ENCODE assay signal across 20 cellular contexts in genomic region chr18:12397254-12397653, GRCh38.
"Had no signal": no experiment of that assay in that cellular context is flagged by ENCODE, and none has a peak within 500 bp of the region (broad histone marks: within the 10 kb centered on the region; RNA-seq: fewer than 3 reads in every experiment).

No MANE protein-coding gene starts in this region.

- H3K4me1 Mint-ChIP-seq: naive B cell; nephron; stimulated activated naive B cell treated with anti-CD40 and anti-IgM and Interleukin-4, amounts not matched to agents 10 μg/mL and 1 μg/mL and 100 μg/mL, for 72 hours had no signal

- H3K4me1 ChIP-seq: uterus had no signal

- H3K36me3 Mint-ChIP-seq: naive B cell; stimulated activated naive B cell treated with anti-CD40 and anti-IgM and Interleukin-4, amounts not matched to agents 10 μg/mL and 1 μg/mL and 100 μg/mL, for 72 hours had no signal

- H3K9me3 ChIP-seq: neutrophil, uterus had no signal

- DNase-seq: dorsolateral prefrontal cortex; effector CD8-positive, alpha-beta T cell; foreskin melanocyte; head of caudate nucleus; kidney; left cardiac atrium; left ventricle myocardium superior; mesenchymal stem cell; naive B cell; stimulated activated CD4-positive, alpha-beta T cell treated with anti-CD3 and anti-CD28 coated beads, Interleukin-15, amount 100 ng/mL, for 24 hours; stimulated activated CD4-positive, alpha-beta T cell treated with anti-CD3 and anti-CD28 coated beads, Interleukin-1b, Interleukin-23, amount 100 ng/mL, for 48 hours; stimulated activated CD4-positive, alpha-beta T cell treated with anti-CD3 and anti-CD28 coated beads, Interleukin-4, amount 100 ng/mL, for 24 hours; stimulated activated naive B cell treated with anti-CD40 and anti-IgM and Interleukin-4, amounts not matched to agents 10 μg/mL and 1 μg/mL and 100 μg/mL, for 72 hours; uterus had no signal

- H3K36me3 ChIP-seq: neutrophil, uterus had no signal

- H3K9me3 Mint-ChIP-seq: naive B cell; nephron; stimulated activated naive B cell treated with anti-CD40 and anti-IgM and Interleukin-4, amounts not matched to agents 10 μg/mL and 1 μg/mL and 100 μg/mL, for 72 hours had no signal

- H3K27ac ChIP-seq: coronary artery, dorsolateral prefrontal cortex, hepatocyte, neutrophil, uterus had no signal

- H3K4me2 ChIP-seq: hepatocyte, smooth muscle cell had no signal

- H3K27ac Mint-ChIP-seq: naive B cell; nephron; stimulated activated naive B cell treated with anti-CD40 and anti-IgM and Interleukin-4, amounts not matched to agents 10 μg/mL and 1 μg/mL and 100 μg/mL, for 72 hours had no signal

- H3K4me3 Mint-ChIP-seq: nephron; stimulated activated naive B cell treated with anti-CD40 and anti-IgM and Interleukin-4, amounts not matched to agents 10 μg/mL and 1 μg/mL and 100 μg/mL, for 72 hours had no signal

- H3K4me3 ChIP-seq: coronary artery, dorsolateral prefrontal cortex, hepatocyte, lung, smooth muscle cell, uterus had no signal

- ATAC-seq: left cardiac atrium; left ventricle myocardium superior; stimulated activated naive B cell treated with anti-CD40 and anti-IgM and Interleukin-4, amounts not matched to agents 10 μg/mL and 1 μg/mL and 100 μg/mL, for 72 hours had no signal

- H3K27me3 ChIP-seq: dorsolateral prefrontal cortex, hepatocyte, uterus had no signal
